ENCODE assay signal across 17 cellular contexts in genomic region chr5:122165574-122166021, GRCh38. TPM values are rescaled to one million over a fixed set of nuclear protein-coding genes. Genes with fewer than 3 reads are reported as not detected.
A peak's percentile ranks its signal among the peaks of the same experiment; 100 is the strongest.
DNase-seq lines count a peak whose midpoint lies in the region; ATAC-seq, FAIRE-seq and TF ChIP-seq lines count a peak whose summit lies in the region.
"Had no signal": no experiment of that assay in that cellular context is flagged by ENCODE, and none has a peak within 500 bp of the region (broad histone marks: within the 10 kb centered on the region; RNA-seq: fewer than 3 reads in every experiment).

No MANE protein-coding gene starts in this region.

- no peaks in the 10 kb centered on the region for H3K36me3 Mint-ChIP-seq in MCF 10A (ENCODE audit: insufficient read depth, unreplicated experiment)
- H3K36me3 Mint-ChIP-seq in stimulated activated effector memory CD8-positive, alpha-beta T cell treated with anti-CD3 and anti-CD28 coated beads, Interleukin-12 subunit alpha, Interleukin-12 subunit beta, amount 100 ng/mL, for 72 hours: no peaks in the 10 kb centered on the region

- 100% methylated on average over 3 of the region's 3 CpGs for WGBS in mammary epithelial cell (ENCODE audit: low coverage, missing lambda C conversion rate)
- 21 to 42% methylated on average over 2 to 3 of the region's 3 CpGs for WGBS in transverse colon (ENCODE audit: low coverage in 1 of 2), 2 donors

- no peaks in the 10 kb centered on the region for H3K79me2 ChIP-seq in mammary epithelial cell (ENCODE audit: insufficient read depth, low read length)

- no peaks in the 10 kb centered on the region for H3K9me3 Mint-ChIP-seq in MCF 10A (ENCODE audit: unreplicated experiment)
- no peaks in the 10 kb centered on the region for H3K9me3 Mint-ChIP-seq in stimulated activated effector memory CD8-positive, alpha-beta T cell treated with anti-CD3 and anti-CD28 coated beads, Interleukin-12 subunit alpha, Interleukin-12 subunit beta, amount 100 ng/mL, for 72 hours
- H3K9me3 Mint-ChIP-seq: activated B cell treated with CpG ODN at 0.5 μM for 24 hours had no signal

- H3K4me2 ChIP-seq in mammary epithelial cell (ENCODE audit: insufficient read depth, low read depth, low read length): no peak overlapping the region

- CTCF ChIA-PET in MCF 10A (lab: Yijun Ruan, JAX): interaction anchor here (0.6 to 3.2 kb wide), 4 partner anchors 16 to 1385 kb away, joined by 5 to 29 read pairs (median 22); no protein-coding TSS in a partner anchor
- CTCF ChIA-PET in mammary epithelial cell (lab: Charles Lee; ENCODE audit: low non-redundant PET): no interaction called here

- no TSS peak for BruUV-seq in MCF 10A (replicated peaks; lab: Mats Ljungman, UMichigan)
- BruUV-seq in mammary epithelial cell (replicated peaks; lab: Mats Ljungman, UMichigan): no TSS peak

- H3K27ac ChIP-seq in mammary epithelial cell (ENCODE audit: insufficient read depth, low read depth, low read length): no peak overlapping the region
- H3K27ac ChIP-seq in kidney (ENCODE audit: low read depth in 2 of 2, low read length in 2 of 2): no peak overlapping the region
- peak overlapping the region; percentile 30 to 60 (median 55) for H3K27ac ChIP-seq in transverse colon
- H3K27ac ChIP-seq in right atrium auricular region: no peak overlapping the region

- POLR2A ChIA-PET in MCF 10A (lab: Yijun Ruan, JAX): interaction anchor here (0.5 to 3.9 kb wide), 5 partner anchors 9 to 54 kb away, joined by 3 to 140 read pairs (median 5); no protein-coding TSS in a partner anchor

- no peak for TF ChIP-seq EP300 in transverse colon (IDR thresholded peaks at IDR 0.05; ENCODE audit: low read depth)

- H3K4me1 ChIP-seq in mammary epithelial cell (ENCODE audit: insufficient read depth, low read length) (peaks cover 21% of the 10 kb centered on the region), kidney (ENCODE audit: control insufficient read depth in 1 of 2, insufficient read depth in 1 of 2, low read depth in 1 of 2, low read length in 2 of 2) (peaks cover 2 to 4% of the 10 kb centered on the region in 2 donors), transverse colon (peaks cover 0 to 39% (median 19%) of the 10 kb centered on the region in 4 donors), right atrium auricular region (no peaks in the 10 kb centered on the region)

- peak; percentile 64 for DNase-seq in MCF 10A (ENCODE audit: unreplicated experiment)
- no peak for DNase-seq in mammary epithelial cell
- DNase-seq in choroid plexus epithelial cell (ENCODE audit: low read depth): peak; percentile 86
- no peak for DNase-seq in kidney
- no peak for DNase-seq in transverse colon
- DNase-seq in DMS79 treated with DMSO at 0.1 percent for 48 hours (lab: John Stamatoyannopoulos, UW): no peak
- no peak for DNase-seq in stimulated activated effector memory CD8-positive, alpha-beta T cell treated with anti-CD3 and anti-CD28 coated beads, Interleukin-12 subunit alpha, Interleukin-12 subunit beta, amount 100 ng/mL, for 72 hours (ENCODE audit: low spot score in 2 of 2)
- no peak for DNase-seq in right atrium auricular region (ENCODE audit: low spot score)
- DNase-seq: activated B cell treated with CpG ODN at 0.5 μM for 24 hours; activated gamma-delta T cell; glutamatergic neuron; islet precursor cell; MG63; NCI-H2081; NCI-H748 treated with DMSO at 0.1 percent for 48 hours; stimulated activated CD4-positive, alpha-beta T cell treated with anti-CD3 and anti-CD28 coated beads, Interleukin-1b, Interleukin-23, amount 100 ng/mL, for 48 hours; SW 1271 had no signal

- H2AFZ ChIP-seq in mammary epithelial cell (ENCODE audit: low read depth, low read length): no peak overlapping the region

- no peaks in the 10 kb centered on the region for H3K27me3 ChIP-seq in mammary epithelial cell (ENCODE audit: insufficient read depth, low read length)
- no peaks in the 10 kb centered on the region for H3K27me3 ChIP-seq in transverse colon
- no peaks in the 10 kb centered on the region for H3K27me3 ChIP-seq in right atrium auricular region
- H3K27me3 ChIP-seq: MG63 had no signal

- H3K9me3 ChIP-seq in mammary epithelial cell (replicated peaks; ENCODE audit: insufficient read depth, low read length) (no peaks in the 10 kb centered on the region), kidney (ENCODE audit: control insufficient read depth in 1 of 2, low read length in 2 of 2) (no peaks in the 10 kb centered on the region), transverse colon (no peaks in the 10 kb centered on the region), right atrium auricular region (no peaks in the 10 kb centered on the region)
- H3K9me3 ChIP-seq: MG63 had no signal

- H3K4me3 Mint-ChIP-seq in MCF 10A (ENCODE audit: unreplicated experiment): no peak overlapping the region
- H3K4me3 Mint-ChIP-seq in stimulated activated effector memory CD8-positive, alpha-beta T cell treated with anti-CD3 and anti-CD28 coated beads, Interleukin-12 subunit alpha, Interleukin-12 subunit beta, amount 100 ng/mL, for 72 hours: no peak overlapping the region
- H3K4me3 Mint-ChIP-seq: activated B cell treated with CpG ODN at 0.5 μM for 24 hours had no signal

- peaks cover 28% of the 10 kb centered on the region for H3K4me1 Mint-ChIP-seq in MCF 10A (ENCODE audit: insufficient read depth, unreplicated experiment)
- H3K4me1 Mint-ChIP-seq in stimulated activated effector memory CD8-positive, alpha-beta T cell treated with anti-CD3 and anti-CD28 coated beads, Interleukin-12 subunit alpha, Interleukin-12 subunit beta, amount 100 ng/mL, for 72 hours: no peaks in the 10 kb centered on the region
- H3K4me1 Mint-ChIP-seq: activated B cell treated with CpG ODN at 0.5 μM for 24 hours had no signal

- no peak for ATAC-seq in stimulated activated effector memory CD8-positive, alpha-beta T cell treated with anti-CD3 and anti-CD28 coated beads, Interleukin-12 subunit alpha, Interleukin-12 subunit beta, amount 100 ng/mL, for 72 hours

- in situ Hi-C loops in mammary epithelial cell (cut with MboI; ENCODE audit: low sequenced_read_pairs in 2 of 2) (no loop called here), transverse colon (cut with MboI; ENCODE audit: low pct_ligation_motif_present in 1 of 4, low pct_unique_long_range_greater_than_20kb in 1 of 4, low sequenced_read_pairs in 3 of 4) (loop anchor here in 1 of 4 donors (25.0 kb wide), 1 partner anchor 203 kb away; the partner anchor contains the start of gene SRFBP1)

- no peak overlapping the region for H3K27ac Mint-ChIP-seq in MCF 10A (ENCODE audit: low read depth, unreplicated experiment)
- H3K27ac Mint-ChIP-seq in stimulated activated effector memory CD8-positive, alpha-beta T cell treated with anti-CD3 and anti-CD28 coated beads, Interleukin-12 subunit alpha, Interleukin-12 subunit beta, amount 100 ng/mL, for 72 hours: no peak overlapping the region
- H3K27ac Mint-ChIP-seq: activated B cell treated with CpG ODN at 0.5 μM for 24 hours had no signal

- no peaks in the 10 kb centered on the region for H3K27me3 Mint-ChIP-seq in MCF 10A (ENCODE audit: insufficient read depth, unreplicated experiment)
- H3K27me3 Mint-ChIP-seq: activated B cell treated with CpG ODN at 0.5 μM for 24 hours had no signal

- no peaks in the 10 kb centered on the region for H3K36me3 ChIP-seq in mammary epithelial cell (ENCODE audit: insufficient read depth, low read length)
- no peaks in the 10 kb centered on the region for H3K36me3 ChIP-seq in kidney (ENCODE audit: control insufficient read depth in 1 of 2, insufficient read depth in 2 of 2, low read length in 2 of 2)
- H3K36me3 ChIP-seq in transverse colon: no peaks in the 10 kb centered on the region
- H3K36me3 ChIP-seq in right atrium auricular region: no peaks in the 10 kb centered on the region
- H3K36me3 ChIP-seq: MG63 had no signal

- intact Hi-C loops in MCF 10A (cut with micrococcal nuclease) (loop anchor here (2.0 to 10.0 kb wide), 3 partner anchors 43 to 1551 kb away; no protein-coding TSS in a partner anchor), mammary epithelial cell (cut with micrococcal nuclease) (no loop called here), kidney (cut with DNase I) (no loop called here), transverse colon (cut with DNase I; ENCODE audit: low total_unique reads) (no loop called here)

- no peaks in the 10 kb centered on the region for H4K20me1 ChIP-seq in mammary epithelial cell (ENCODE audit: insufficient read depth, low read length)

- TF ChIP-seq CTCF in MCF 10A (IDR thresholded peaks at IDR 0.05; ENCODE audit: unreplicated experiment): no peak
- no peak for TF ChIP-seq CTCF in mammary epithelial cell (conservative IDR thresholded peaks at IDR 0.05 in 1 of 2, IDR thresholded peaks at IDR 0.05 in 1 of 2; ENCODE audit: extremely low read depth in 1 of 2, insufficient read depth in 1 of 2, low read depth in 1 of 2, low read length in 2 of 2)
- no peak for TF ChIP-seq CTCF in choroid plexus epithelial cell (conservative IDR thresholded peaks at IDR 0.05; ENCODE audit: low read depth, low read length)
- no peak for TF ChIP-seq CTCF in kidney (IDR thresholded peaks at IDR 0.05; ENCODE audit: borderline replicate concordance, extremely low read depth, insufficient read depth)
- no peak for TF ChIP-seq CTCF in transverse colon (IDR thresholded peaks at IDR 0.05)
- TF ChIP-seq CTCF in right atrium auricular region (IDR thresholded peaks at IDR 0.05): no peak

- H3K9ac ChIP-seq in mammary epithelial cell (ENCODE audit: insufficient read depth, low read length) (no peak overlapping the region), kidney (ENCODE audit: low read length in 2 of 2) (no peak overlapping the region)

- TF ChIP-seq POLR2A in transverse colon (IDR thresholded peaks at IDR 0.05): no peak

- dilution Hi-C loops in mammary epithelial cell (cut with HindIII; ENCODE audit: low sequenced_read_pairs): no loop called here

- no peak overlapping the region for H3K4me3 ChIP-seq in mammary epithelial cell (replicated peaks in 1 of 3; ENCODE audit: insufficient read depth in 1 of 3, low read depth in 2 of 3, low read length in 3 of 3)
- no peak overlapping the region for H3K4me3 ChIP-seq in choroid plexus epithelial cell (ENCODE audit: low read depth, low read length)
- no peak overlapping the region for H3K4me3 ChIP-seq in kidney (ENCODE audit: low read length in 2 of 2)
- H3K4me3 ChIP-seq in transverse colon: no peak overlapping the region
- no peak overlapping the region for H3K4me3 ChIP-seq in right atrium auricular region
- H3K4me3 ChIP-seq: MG63 had no signal

- FAIRE-seq in kidney (lab: Jason Lieb, UNC): peak; percentile 44

RNA-seq across cellular contexts. Expression of gene ZNF474, which starts 36.3 kb away (rescaled TPM):
- total RNA-seq in MCF 10A (2022): 0.25 and 0.56 TPM in 2 replicates
- under 1 TPM; 0.19 to 0.33 TPM for total RNA-seq in mammary epithelial cell
- polyA plus RNA-seq in mammary epithelial cell: 0.10 TPM
- polyA minus RNA-seq in mammary epithelial cell: not detected
- total RNA-seq in kidney: 0.38 TPM
- polyA plus RNA-seq in kidney (ENCODE audit: insufficient read depth, low read depth, low replicate concordance): not detected
- total RNA-seq in transverse colon: not detected
- total RNA-seq in right atrium auricular region: not detected
- total RNA-seq: activated B cell treated with CpG ODN at 0.5 μM for 24 hours had no signal

Comparison
In these comparisons a context has a peak if more than half of its experiments do, and no peak if none do; other contexts are left out.
1. DNase-seq: peak in MCF 10A (single experiment) and choroid plexus epithelial cell (single experiment); none in mammary epithelial cell (single experiment), kidney (single experiment), transverse colon (single experiment), DMS79 treated with DMSO at 0.1 percent for 48 hours (single experiment), stimulated activated effector memory CD8-positive, alpha-beta T cell treated with anti-CD3 and anti-CD28 coated beads, Interleukin-12 subunit alpha, Interleukin-12 subunit beta, amount 100 ng/mL, for 72 hours (0 of 2) and right atrium auricular region (single experiment).
2. H3K27ac ChIP-seq: peak in transverse colon (4 of 4); none in mammary epithelial cell (single experiment), kidney (0 of 2) and right atrium auricular region (0 of 2).